1 cellular context compared by ENCODE assay signal in the genomic region with DNA sequence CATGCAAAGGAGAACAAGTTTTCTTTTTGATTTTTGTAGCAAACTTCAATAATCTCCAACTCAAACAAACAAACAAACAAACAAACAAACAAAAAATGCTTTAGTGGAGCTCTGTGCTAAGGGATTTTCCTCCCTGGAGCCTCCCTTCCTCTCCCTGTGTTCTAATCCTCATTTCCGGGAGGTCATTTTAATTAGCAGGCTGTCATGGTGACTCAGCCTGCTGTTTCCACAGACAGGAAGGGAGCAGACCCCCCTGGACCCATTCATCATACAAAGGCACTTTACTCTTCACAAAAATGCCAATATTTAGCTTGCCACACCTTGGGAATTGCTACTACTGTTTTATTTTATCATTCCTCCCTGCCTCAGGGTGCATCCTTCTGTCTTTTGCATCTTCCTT.
TF ChIP-seq lines count a peak whose summit lies in the region.

No MANE protein-coding gene starts in this region.

TF ChIP-seq in GM23338, 12 proteins besides CTCF, POLR2A, EP300 and RAD21 (continued from another document):
- TF ChIP-seq, protein P1, sequence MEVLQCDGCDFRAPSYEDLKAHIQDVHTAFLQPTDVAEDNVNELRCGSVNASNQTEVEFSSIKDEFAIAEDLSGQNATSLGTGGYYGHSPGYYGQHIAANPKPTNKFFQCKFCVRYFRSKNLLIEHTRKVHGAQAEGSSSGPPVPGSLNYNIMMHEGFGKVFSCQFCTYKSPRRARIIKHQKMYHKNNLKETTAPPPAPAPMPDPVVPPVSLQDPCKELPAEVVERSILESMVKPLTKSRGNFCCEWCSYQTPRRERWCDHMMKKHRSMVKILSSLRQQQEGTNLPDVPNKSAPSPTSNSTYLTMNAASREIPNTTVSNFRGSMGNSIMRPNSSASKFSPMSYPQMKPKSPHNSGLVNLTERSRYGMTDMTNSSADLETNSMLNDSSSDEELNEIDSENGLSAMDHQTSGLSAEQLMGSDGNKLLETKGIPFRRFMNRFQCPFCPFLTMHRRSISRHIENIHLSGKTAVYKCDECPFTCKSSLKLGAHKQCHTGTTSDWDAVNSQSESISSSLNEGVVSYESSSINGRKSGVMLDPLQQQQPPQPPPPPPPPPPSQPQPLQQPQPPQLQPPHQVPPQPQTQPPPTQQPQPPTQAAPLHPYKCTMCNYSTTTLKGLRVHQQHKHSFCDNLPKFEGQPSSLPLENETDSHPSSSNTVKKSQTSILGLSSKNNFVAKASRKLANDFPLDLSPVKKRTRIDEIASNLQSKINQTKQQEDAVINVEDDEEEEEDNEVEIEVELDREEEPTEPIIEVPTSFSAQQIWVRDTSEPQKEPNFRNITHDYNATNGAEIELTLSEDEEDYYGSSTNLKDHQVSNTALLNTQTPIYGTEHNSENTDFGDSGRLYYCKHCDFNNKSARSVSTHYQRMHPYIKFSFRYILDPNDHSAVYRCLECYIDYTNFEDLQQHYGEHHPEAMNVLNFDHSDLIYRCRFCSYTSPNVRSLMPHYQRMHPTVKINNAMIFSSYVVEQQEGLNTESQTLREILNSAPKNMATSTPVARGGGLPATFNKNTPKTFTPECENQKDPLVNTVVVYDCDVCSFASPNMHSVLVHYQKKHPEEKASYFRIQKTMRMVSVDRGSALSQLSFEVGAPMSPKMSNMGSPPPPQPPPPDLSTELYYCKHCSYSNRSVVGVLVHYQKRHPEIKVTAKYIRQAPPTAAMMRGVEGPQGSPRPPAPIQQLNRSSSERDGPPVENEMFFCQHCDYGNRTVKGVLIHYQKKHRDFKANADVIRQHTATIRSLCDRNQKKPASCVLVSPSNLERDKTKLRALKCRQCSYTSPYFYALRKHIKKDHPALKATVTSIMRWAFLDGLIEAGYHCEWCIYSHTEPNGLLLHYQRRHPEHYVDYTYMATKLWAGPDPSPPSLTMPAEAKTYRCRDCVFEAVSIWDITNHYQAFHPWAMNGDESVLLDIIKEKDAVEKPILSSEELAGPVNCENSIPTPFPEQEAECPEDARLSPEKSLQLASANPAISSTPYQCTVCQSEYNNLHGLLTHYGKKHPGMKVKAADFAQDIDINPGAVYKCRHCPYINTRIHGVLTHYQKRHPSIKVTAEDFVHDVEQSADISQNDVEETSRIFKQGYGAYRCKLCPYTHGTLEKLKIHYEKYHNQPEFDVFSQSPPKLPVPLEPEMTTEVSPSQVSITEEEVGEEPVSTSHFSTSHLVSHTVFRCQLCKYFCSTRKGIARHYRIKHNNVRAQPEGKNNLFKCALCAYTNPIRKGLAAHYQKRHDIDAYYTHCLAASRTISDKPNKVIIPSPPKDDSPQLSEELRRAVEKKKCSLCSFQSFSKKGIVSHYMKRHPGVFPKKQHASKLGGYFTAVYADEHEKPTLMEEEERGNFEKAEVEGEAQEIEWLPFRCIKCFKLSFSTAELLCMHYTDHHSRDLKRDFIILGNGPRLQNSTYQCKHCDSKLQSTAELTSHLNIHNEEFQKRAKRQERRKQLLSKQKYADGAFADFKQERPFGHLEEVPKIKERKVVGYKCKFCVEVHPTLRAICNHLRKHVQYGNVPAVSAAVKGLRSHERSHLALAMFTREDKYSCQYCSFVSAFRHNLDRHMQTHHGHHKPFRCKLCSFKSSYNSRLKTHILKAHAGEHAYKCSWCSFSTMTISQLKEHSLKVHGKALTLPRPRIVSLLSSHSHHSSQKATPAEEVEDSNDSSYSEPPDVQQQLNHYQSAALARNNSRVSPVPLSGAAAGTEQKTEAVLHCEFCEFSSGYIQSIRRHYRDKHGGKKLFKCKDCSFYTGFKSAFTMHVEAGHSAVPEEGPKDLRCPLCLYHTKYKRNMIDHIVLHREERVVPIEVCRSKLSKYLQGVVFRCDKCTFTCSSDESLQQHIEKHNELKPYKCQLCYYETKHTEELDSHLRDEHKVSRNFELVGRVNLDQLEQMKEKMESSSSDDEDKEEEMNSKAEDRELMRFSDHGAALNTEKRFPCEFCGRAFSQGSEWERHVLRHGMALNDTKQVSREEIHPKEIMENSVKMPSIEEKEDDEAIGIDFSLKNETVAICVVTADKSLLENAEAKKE (CRISPR knock-in tag; IDR thresholded peaks at IDR 0.05) = no peak
- TF ChIP-seq EZH2phosphoT487 (IDR thresholded peaks at IDR 0.05; ENCODE audit: unreplicated experiment) = no peak
- no peak for TF ChIP-seq NANOG (IDR thresholded peaks at IDR 0.05; ENCODE audit: borderline replicate concordance)
- TF ChIP-seq, protein P2, sequence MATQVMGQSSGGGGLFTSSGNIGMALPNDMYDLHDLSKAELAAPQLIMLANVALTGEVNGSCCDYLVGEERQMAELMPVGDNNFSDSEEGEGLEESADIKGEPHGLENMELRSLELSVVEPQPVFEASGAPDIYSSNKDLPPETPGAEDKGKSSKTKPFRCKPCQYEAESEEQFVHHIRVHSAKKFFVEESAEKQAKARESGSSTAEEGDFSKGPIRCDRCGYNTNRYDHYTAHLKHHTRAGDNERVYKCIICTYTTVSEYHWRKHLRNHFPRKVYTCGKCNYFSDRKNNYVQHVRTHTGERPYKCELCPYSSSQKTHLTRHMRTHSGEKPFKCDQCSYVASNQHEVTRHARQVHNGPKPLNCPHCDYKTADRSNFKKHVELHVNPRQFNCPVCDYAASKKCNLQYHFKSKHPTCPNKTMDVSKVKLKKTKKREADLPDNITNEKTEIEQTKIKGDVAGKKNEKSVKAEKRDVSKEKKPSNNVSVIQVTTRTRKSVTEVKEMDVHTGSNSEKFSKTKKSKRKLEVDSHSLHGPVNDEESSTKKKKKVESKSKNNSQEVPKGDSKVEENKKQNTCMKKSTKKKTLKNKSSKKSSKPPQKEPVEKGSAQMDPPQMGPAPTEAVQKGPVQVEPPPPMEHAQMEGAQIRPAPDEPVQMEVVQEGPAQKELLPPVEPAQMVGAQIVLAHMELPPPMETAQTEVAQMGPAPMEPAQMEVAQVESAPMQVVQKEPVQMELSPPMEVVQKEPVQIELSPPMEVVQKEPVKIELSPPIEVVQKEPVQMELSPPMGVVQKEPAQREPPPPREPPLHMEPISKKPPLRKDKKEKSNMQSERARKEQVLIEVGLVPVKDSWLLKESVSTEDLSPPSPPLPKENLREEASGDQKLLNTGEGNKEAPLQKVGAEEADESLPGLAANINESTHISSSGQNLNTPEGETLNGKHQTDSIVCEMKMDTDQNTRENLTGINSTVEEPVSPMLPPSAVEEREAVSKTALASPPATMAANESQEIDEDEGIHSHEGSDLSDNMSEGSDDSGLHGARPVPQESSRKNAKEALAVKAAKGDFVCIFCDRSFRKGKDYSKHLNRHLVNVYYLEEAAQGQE (IDR thresholded peaks at IDR 0.05; ENCODE audit: unreplicated experiment) = no peak
- TF ChIP-seq EZH2 (IDR thresholded peaks at IDR 0.05; ENCODE audit: low read depth, unreplicated experiment) = no peak
- TF ChIP-seq, protein P3, sequence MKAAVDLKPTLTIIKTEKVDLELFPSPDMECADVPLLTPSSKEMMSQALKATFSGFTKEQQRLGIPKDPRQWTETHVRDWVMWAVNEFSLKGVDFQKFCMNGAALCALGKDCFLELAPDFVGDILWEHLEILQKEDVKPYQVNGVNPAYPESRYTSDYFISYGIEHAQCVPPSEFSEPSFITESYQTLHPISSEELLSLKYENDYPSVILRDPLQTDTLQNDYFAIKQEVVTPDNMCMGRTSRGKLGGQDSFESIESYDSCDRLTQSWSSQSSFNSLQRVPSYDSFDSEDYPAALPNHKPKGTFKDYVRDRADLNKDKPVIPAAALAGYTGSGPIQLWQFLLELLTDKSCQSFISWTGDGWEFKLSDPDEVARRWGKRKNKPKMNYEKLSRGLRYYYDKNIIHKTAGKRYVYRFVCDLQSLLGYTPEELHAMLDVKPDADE (IDR thresholded peaks at IDR 0.05) = no peak
